ENCODE assay signal across 8 cellular contexts in genomic region chr6:15243994-15244604, GRCh38. TPM values are rescaled to one million over a fixed set of nuclear protein-coding genes. Genes with fewer than 3 reads are reported as not detected.
DNase-seq lines count a peak whose midpoint lies in the region; TF ChIP-seq lines count a peak whose summit lies in the region.

No MANE protein-coding gene starts in this region.

- H3K9me3 ChIP-seq in Peyer's patch: no peaks in the 10 kb centered on the region

- TF ChIP-seq POLR2A in Peyer's patch (IDR thresholded peaks at IDR 0.05): no peak

- H3K4me3 ChIP-seq in GM12864 (ENCODE audit: low read depth, low read length): peak overlapping the region; percentile 78
- H3K4me3 ChIP-seq in Peyer's patch: peak overlapping the region; percentile 61 to 93 (median 87)
- H3K4me3 ChIP-seq in fibroblast of mammary gland (ENCODE audit: control insufficient read depth, low read depth, low read length): peak overlapping the region; percentile 76
- peak overlapping the region; percentile 68 for H3K4me3 ChIP-seq in rectal smooth muscle tissue (ENCODE audit: low read length)

- H3K27ac ChIP-seq in Peyer's patch: peak overlapping the region; percentile 92 to 97 (median 95)
- H3K27ac ChIP-seq in rectal smooth muscle tissue (ENCODE audit: low read depth, low read length): peak overlapping the region; percentile 97

- DNase-seq in GM12864 (ENCODE audit: low read depth): no peak
- no peak for DNase-seq in Peyer's patch
- no peak for DNase-seq in fibroblast of mammary gland (ENCODE audit: low read depth)
- DNase-seq in RKO (ENCODE audit: low spot score): no peak
- DNase-seq in Ammon's horn (ENCODE audit: low spot score): no peak
- DNase-seq in NCI-H345 treated with DMSO at 0.1 percent for 48 hours (lab: John Stamatoyannopoulos, UW; ENCODE audit: unreplicated experiment): no peak
- no peak for DNase-seq in AG20443 (ENCODE audit: low spot score)

- no peaks in the 10 kb centered on the region for H3K36me3 ChIP-seq in Peyer's patch
- no peaks in the 10 kb centered on the region for H3K36me3 ChIP-seq in rectal smooth muscle tissue (ENCODE audit: control insufficient read depth, insufficient read depth, low read length)

- TF ChIP-seq CTCF in GM12864 (IDR thresholded peaks at IDR 0.05; ENCODE audit: low read depth, low read length, missing control alignments) (no peak), Peyer's patch (IDR thresholded peaks at IDR 0.05) (no peak), fibroblast of mammary gland (conservative IDR thresholded peaks at IDR 0.05; ENCODE audit: control insufficient read depth, insufficient read depth, low read depth, low read length) (no peak)

- H3K27me3 ChIP-seq in Peyer's patch (no peaks in the 10 kb centered on the region), rectal smooth muscle tissue (ENCODE audit: control insufficient read depth, insufficient read depth, low read length) (no peaks in the 10 kb centered on the region)

- peak overlapping the region; percentile 40 for H3K9ac ChIP-seq in rectal smooth muscle tissue (ENCODE audit: low read length)

- H3K4me1 ChIP-seq in Peyer's patch: peaks cover 0 to 3% (median 0%) of the 10 kb centered on the region in 4 donors
- H3K4me1 ChIP-seq in rectal smooth muscle tissue (ENCODE audit: control insufficient read depth, insufficient read depth, low read length): peaks cover 4% of the 10 kb centered on the region

RNA-seq across cellular contexts. Expression of gene JARID2, which starts 1.8 kb away (rescaled TPM):
- 10 to 100 TPM; 12.1 to 33.8 (median 17.0) TPM for total RNA-seq in Peyer's patch
